In genomic region chr16:53121043-53121442, GRCh38 we compare ENCODE assay signal across 21 cellular contexts.
DNase-seq lines count a peak whose midpoint lies in the region; ATAC-seq and TF ChIP-seq lines count a peak whose summit lies in the region.
"Had no signal": no experiment of that assay in that cellular context is flagged by ENCODE, and none has a peak within 500 bp of the region (broad histone marks: within the 10 kb centered on the region; RNA-seq: fewer than 3 reads in every experiment).

No MANE protein-coding gene starts in this region.

- no peak for DNase-seq in T-cell
- DNase-seq in mesothelial cell of epicardium (ENCODE audit: low spot score in 2 of 2, unreplicated experiment in 2 of 2), result no peak
- DNase-seq in MG63, result no peak
- no peak for DNase-seq in CD1c-positive myeloid dendritic cell (ENCODE audit: extremely low spot score)
- no peak for DNase-seq in cerebellar cortex (ENCODE audit: low spot score)
- DNase-seq: activated CD4-positive, alpha-beta memory T cell treated with anti-CD3 and anti-CD28 coated beads, Interleukin-2, amount 10 ng/mL, durations not matched to agents 7 days and 5 days; activated CD4-positive, CD25-positive, alpha-beta regulatory T cell; activated gamma-delta T cell treated with Interleukin-2 at 50 U/mL for 16 hours; activated T-cell treated with anti-CD3 and anti-CD28 coated beads for 4 hours; amygdala; caudate nucleus; kidney glomerular epithelial cell; NCI-H748 treated with DMSO at 0.1 percent for 48 hours; PC-3; upper lobe of right lung had no signal

- H3K9ac ChIP-seq in HUES48 (ENCODE audit: low read depth, low read length) (no peak overlapping the region), subcutaneous abdominal adipose tissue (ENCODE audit: low read length in 5 of 5) (no peak overlapping the region)

- H3K27me3 Mint-ChIP-seq in T-cell (no peaks in the 10 kb centered on the region), mesothelial cell of epicardium (ENCODE audit: low read depth) (no peaks in the 10 kb centered on the region)
- H3K27me3 Mint-ChIP-seq: activated CD4-positive, alpha-beta memory T cell treated with anti-CD3 and anti-CD28 coated beads, Interleukin-2, amount 10 ng/mL, durations not matched to agents 7 days and 5 days; stimulated activated naive CD8-positive, alpha-beta T cell treated with anti-CD3 and anti-CD28 coated beads, Interleukin-15, Interleukin-2, amounts not matched to agents 100 ng/mL and 50 ng/mL, for 24 hours had no signal

- no peaks in the 10 kb centered on the region; the same call in 1 of the 2 replicates for H3K9me3 ChIP-seq in HUES48 (ENCODE audit: control insufficient read depth, insufficient read depth, low read length)
- H3K9me3 ChIP-seq in subcutaneous abdominal adipose tissue (ENCODE audit: control insufficient read depth in 5 of 5, low read length in 5 of 5), result no peaks in the 10 kb centered on the region
- no peaks in the 10 kb centered on the region for H3K9me3 ChIP-seq in MG63
- H3K9me3 ChIP-seq: prostate gland, upper lobe of right lung had no signal

- peaks cover 0 to 4% (median 0%) of the 10 kb centered on the region in 3 donors for H3K9me3 Mint-ChIP-seq in T-cell
- H3K9me3 Mint-ChIP-seq in mesothelial cell of epicardium, result peaks cover 7% of the 10 kb centered on the region
- H3K9me3 Mint-ChIP-seq: activated CD4-positive, alpha-beta memory T cell treated with anti-CD3 and anti-CD28 coated beads, Interleukin-2, amount 10 ng/mL, durations not matched to agents 7 days and 5 days had no signal

- POLR2A ChIA-PET in T-cell (lab: Charles Lee), result no interaction called here

- H3K27me3 ChIP-seq in HUES48 (ENCODE audit: control insufficient read depth, insufficient read depth, low read length) (no peaks in the 10 kb centered on the region), subcutaneous abdominal adipose tissue (ENCODE audit: control insufficient read depth in 5 of 5, insufficient read depth in 4 of 5, low read length in 5 of 5) (no peaks in the 10 kb centered on the region), MG63 (no peaks in the 10 kb centered on the region)
- H3K27me3 ChIP-seq: upper lobe of right lung had no signal

- no peak for TF ChIP-seq CTCF in mesothelial cell of epicardium (IDR thresholded peaks at IDR 0.05; ENCODE audit: unreplicated experiment)

- no peak for ATAC-seq in T-cell (replicated peaks in 1 of 4)
- ATAC-seq in HG02610 (IDR thresholded peaks at IDR 0.05; ENCODE audit: unreplicated experiment), result no peak
- ATAC-seq: PC-3, upper lobe of right lung had no signal

- H3K4me3 Mint-ChIP-seq in T-cell (no peak overlapping the region), mesothelial cell of epicardium (no peak overlapping the region)
- H3K4me3 Mint-ChIP-seq: activated CD4-positive, alpha-beta memory T cell treated with anti-CD3 and anti-CD28 coated beads, Interleukin-2, amount 10 ng/mL, durations not matched to agents 7 days and 5 days; stimulated activated naive CD8-positive, alpha-beta T cell treated with anti-CD3 and anti-CD28 coated beads, Interleukin-15, Interleukin-2, amounts not matched to agents 100 ng/mL and 50 ng/mL, for 24 hours had no signal

- H3K36me3 ChIP-seq in HUES48 (ENCODE audit: control insufficient read depth, insufficient read depth, low read length) (no peaks in the 10 kb centered on the region), subcutaneous abdominal adipose tissue (ENCODE audit: control insufficient read depth in 5 of 5, insufficient read depth in 5 of 5, low read length in 5 of 5) (no peaks in the 10 kb centered on the region), MG63 (no peaks in the 10 kb centered on the region; the same call in none of the 2 replicates)
- H3K36me3 ChIP-seq: prostate gland, upper lobe of right lung had no signal

- no peaks in the 10 kb centered on the region for H3K36me3 Mint-ChIP-seq in T-cell
- peaks cover 9% of the 10 kb centered on the region for H3K36me3 Mint-ChIP-seq in mesothelial cell of epicardium

- H3K4me1 ChIP-seq in HUES48 (ENCODE audit: control insufficient read depth, insufficient read depth, low read length) (no peaks in the 10 kb centered on the region), subcutaneous abdominal adipose tissue (ENCODE audit: control insufficient read depth in 5 of 5, insufficient read depth in 5 of 5, low read length in 5 of 5) (peaks cover 0 to 10% (median 6%) of the 10 kb centered on the region in 5 donors)
- H3K4me1 ChIP-seq: prostate gland, upper lobe of right lung had no signal

- CTCF ChIA-PET in T-cell (lab: Charles Lee), result interaction anchor here in 1 of 2 donors (0.6 kb wide), 1 partner anchor 11 kb away, joined by 5 read pairs; no protein-coding TSS in a partner anchor

- H3K4me1 Mint-ChIP-seq in T-cell (peaks cover 0 to 5% (median 0%) of the 10 kb centered on the region in 3 donors), mesothelial cell of epicardium (peaks cover 10% of the 10 kb centered on the region)
- H3K4me1 Mint-ChIP-seq: activated CD4-positive, alpha-beta memory T cell treated with anti-CD3 and anti-CD28 coated beads, Interleukin-2, amount 10 ng/mL, durations not matched to agents 7 days and 5 days had no signal

- H3K27ac ChIP-seq in HUES48 (ENCODE audit: low read depth, low read length) (peak overlapping the region; percentile 11), subcutaneous abdominal adipose tissue (ENCODE audit: low read depth, low read length) (peak overlapping the region; percentile 26)
- H3K27ac ChIP-seq: prostate gland, upper lobe of right lung had no signal

- H3K27ac Mint-ChIP-seq in T-cell (peak overlapping the region; percentile 3 to 75), mesothelial cell of epicardium (peak overlapping the region; percentile 84)
- H3K27ac Mint-ChIP-seq: activated CD4-positive, alpha-beta memory T cell treated with anti-CD3 and anti-CD28 coated beads, Interleukin-2, amount 10 ng/mL, durations not matched to agents 7 days and 5 days; stimulated activated naive CD8-positive, alpha-beta T cell treated with anti-CD3 and anti-CD28 coated beads, Interleukin-15, Interleukin-2, amounts not matched to agents 100 ng/mL and 50 ng/mL, for 24 hours had no signal

- H3K4me3 ChIP-seq in HUES48 (ENCODE audit: low read depth, low read length) (no peak overlapping the region), subcutaneous abdominal adipose tissue (ENCODE audit: low read depth in 1 of 5, low read length in 5 of 5) (no peak overlapping the region), MG63 (no peak overlapping the region)
- H3K4me3 ChIP-seq: prostate gland, skin epidermis, upper lobe of right lung had no signal
